In genomic region chr22:21652010-21652546, GRCh38 we compare ENCODE assay signal across 8 cellular contexts. TPM values are rescaled to one million over a fixed set of nuclear protein-coding genes. Genes with fewer than 3 reads are reported as not detected.
DNase-seq lines count a peak whose midpoint lies in the region; ATAC-seq and TF ChIP-seq lines count a peak whose summit lies in the region.

No MANE protein-coding gene starts in this region.

- peak overlapping the region; percentile 85 for H3K9ac ChIP-seq in SU-DHL-6 (ENCODE audit: low read length)

- H3F3A ChIP-seq in SU-DHL-6 (ENCODE audit: insufficient read depth) = peaks cover 12% of the 10 kb centered on the region; the same call in 1 of the 2 replicates

- H3K9me2 ChIP-seq in SU-DHL-6 (replicated peaks; ENCODE audit: insufficient read depth, low read length) = no peaks in the 10 kb centered on the region

- H3K27ac ChIP-seq in SU-DHL-6 (ENCODE audit: low read depth, low read length) (peak overlapping the region; percentile 74), heart right ventricle (peak overlapping the region in 4 of 10 donors; percentile 5 to 65 (median 48))

- peak; percentile 98 for ATAC-seq in activated naive CD8-positive, alpha-beta T cell treated with anti-CD3 and anti-CD28 coated beads, Interleukin-2, amount 10 ng/mL, durations not matched to agents 7 days and 5 days (ENCODE audit: low read depth)
- peak; percentile 88 to 97 (median 94) for ATAC-seq in heart right ventricle

- no peaks in the 10 kb centered on the region for H4K20me1 ChIP-seq in SU-DHL-6 (ENCODE audit: low read depth, low read length)

- H3K4me3 Mint-ChIP-seq in activated naive CD8-positive, alpha-beta T cell treated with anti-CD3 and anti-CD28 coated beads, Interleukin-2, amount 10 ng/mL, durations not matched to agents 7 days and 5 days = peak overlapping the region; percentile 83
- peak overlapping the region; percentile 94 for H3K4me3 Mint-ChIP-seq in type B pancreatic cell

- no peaks in the 10 kb centered on the region for H3K9me3 ChIP-seq in SU-DHL-6 (ENCODE audit: insufficient read depth, low read length)
- no peaks in the 10 kb centered on the region for H3K9me3 ChIP-seq in heart right ventricle

- H3K9me3 Mint-ChIP-seq in activated naive CD8-positive, alpha-beta T cell treated with anti-CD3 and anti-CD28 coated beads, Interleukin-2, amount 10 ng/mL, durations not matched to agents 7 days and 5 days = no peaks in the 10 kb centered on the region
- H3K9me3 Mint-ChIP-seq in type B pancreatic cell = no peaks in the 10 kb centered on the region

- H3K4me3 ChIP-seq in SU-DHL-6 (ENCODE audit: insufficient read depth, low read length, poor library complexity, severe bottlenecking) = peak overlapping the region; percentile 88
- H3K4me3 ChIP-seq in heart right ventricle = peak overlapping the region; percentile 32 to 73 (median 58)

- H3K27me3 ChIP-seq in SU-DHL-6 (ENCODE audit: low read length) (no peaks in the 10 kb centered on the region), heart right ventricle (peaks cover 0 to 3% (median 0%) of the 10 kb centered on the region in 7 donors)

- peaks cover 7% of the 10 kb centered on the region for H3K36me3 Mint-ChIP-seq in activated naive CD8-positive, alpha-beta T cell treated with anti-CD3 and anti-CD28 coated beads, Interleukin-2, amount 10 ng/mL, durations not matched to agents 7 days and 5 days
- no peaks in the 10 kb centered on the region for H3K36me3 Mint-ChIP-seq in type B pancreatic cell

- H3K4me1 Mint-ChIP-seq in activated naive CD8-positive, alpha-beta T cell treated with anti-CD3 and anti-CD28 coated beads, Interleukin-2, amount 10 ng/mL, durations not matched to agents 7 days and 5 days = peaks cover 24% of the 10 kb centered on the region
- peaks cover 30% of the 10 kb centered on the region for H3K4me1 Mint-ChIP-seq in type B pancreatic cell (ENCODE audit: unreplicated experiment)

- CTCF ChIA-PET in HEK293T (lab: Yijun Ruan, JAX) = interaction anchor here (0.9 to 1.0 kb wide), 2 partner anchors 9 to 46 kb away, joined by 3 to 7 read pairs; partner anchors contain the start of gene SDF2L1

- peak overlapping the region; percentile 78 for H3K4me2 ChIP-seq in SU-DHL-6 (ENCODE audit: low read depth, low read length, poor library complexity, severe bottlenecking)

- DNase-seq in GM10266 (ENCODE audit: extremely low spot score) = peak; percentile 93
- DNase-seq in HEK293T (ENCODE audit: extremely low spot score) = peak; percentile 93
- peak; percentile 95 for DNase-seq in NAMALWA (ENCODE audit: low spot score)
- DNase-seq in activated naive CD8-positive, alpha-beta T cell treated with anti-CD3 and anti-CD28 coated beads, Interleukin-2, amount 10 ng/mL, durations not matched to agents 7 days and 5 days = peak; percentile 89
- DNase-seq in heart right ventricle = peak; percentile 85 to 90
- peak; percentile 71 to 97 (median 86) for DNase-seq in posterior cingulate gyrus
- DNase-seq in type B pancreatic cell (ENCODE audit: extremely low spot score, unreplicated experiment) = peak; percentile 93

- 0% methylated on average over 44 of the region's 44 CpGs for WGBS in heart right ventricle, 2 donors

- H3K4me1 ChIP-seq in heart right ventricle = peaks cover 5 to 33% (median 22%) of the 10 kb centered on the region in 9 donors

- H3K27ac Mint-ChIP-seq in activated naive CD8-positive, alpha-beta T cell treated with anti-CD3 and anti-CD28 coated beads, Interleukin-2, amount 10 ng/mL, durations not matched to agents 7 days and 5 days = peak overlapping the region; percentile 88
- peak overlapping the region; percentile 92 for H3K27ac Mint-ChIP-seq in type B pancreatic cell

- POLR2A ChIA-PET in HEK293T (lab: Yijun Ruan, JAX) = interaction anchor here (0.7 to 3.8 kb wide), 6 partner anchors 10 to 23 kb away, joined by 3 to 27 read pairs (median 4); partner anchors contain the start of genes PPIL2, SDF2L1 and YDJC
- POLR2A ChIA-PET in activated naive CD8-positive, alpha-beta T cell treated with anti-CD3 and anti-CD28 coated beads, Interleukin-2, amount 10 ng/mL, durations not matched to agents 7 days and 5 days (lab: Charles Lee) = interaction anchor here (1.5 to 4.5 kb wide), 4 partner anchors 10 to 81 kb away, joined by 3 to 41 read pairs (median 12); partner anchors contain the start of genes PPIL2, SDF2L1 and YDJC

- no peaks in the 10 kb centered on the region for H3K27me3 Mint-ChIP-seq in activated naive CD8-positive, alpha-beta T cell treated with anti-CD3 and anti-CD28 coated beads, Interleukin-2, amount 10 ng/mL, durations not matched to agents 7 days and 5 days
- H3K27me3 Mint-ChIP-seq in type B pancreatic cell = no peaks in the 10 kb centered on the region

- peak overlapping the region; percentile 77 for H2AFZ ChIP-seq in SU-DHL-6 (ENCODE audit: low read depth, low read length, severe bottlenecking)

- no peaks in the 10 kb centered on the region for H3K79me2 ChIP-seq in SU-DHL-6 (ENCODE audit: insufficient read depth, low read length)

- intact Hi-C loops in heart right ventricle (cut with DNase I) = no loop called here
- intact Hi-C loops in posterior cingulate gyrus (cut with DNase I) = no loop called here

- TF ChIP-seq CTCF in GM10266 (IDR thresholded peaks at IDR 0.05; ENCODE audit: control insufficient read depth, insufficient read depth, low read depth, missing control alignments) (no peak), SU-DHL-6 (IDR thresholded peaks at IDR 0.05; ENCODE audit: insufficient read depth, low read length, poor library complexity, severe bottlenecking) (no peak), heart right ventricle (IDR thresholded peaks at IDR 0.05) (no peak), type B pancreatic cell (conservative IDR thresholded peaks at IDR 0.05) (no peak)

- H3K36me3 ChIP-seq in SU-DHL-6 (ENCODE audit: low read length) (no peaks in the 10 kb centered on the region), heart right ventricle (peaks cover 0 to 19% (median 0%) of the 10 kb centered on the region in 9 donors)

TF ChIP-seq in HEK293T, 16 proteins besides CTCF, POLR2A, EP300 and RAD21:
- TF ChIP-seq SUZ12 (IDR thresholded peaks at IDR 0.05) (no peak), CTBP1 (IDR thresholded peaks at IDR 0.05; ENCODE audit: borderline replicate concordance) (no peak), ELF4 (IDR thresholded peaks at IDR 0.05) (no peak), ZNF384 (IDR thresholded peaks at IDR 0.05) (no peak), L3MBTL2 (conservative IDR thresholded peaks at IDR 0.05) (peak; percentile 98), FOXK2 (IDR thresholded peaks at IDR 0.05) (no peak), FOXM1 (IDR thresholded peaks at IDR 0.05; ENCODE audit: borderline replicate concordance) (peak; percentile 89), SP1 (IDR thresholded peaks at IDR 0.05) (no peak), BHLHE40 (IDR thresholded peaks at IDR 0.05; ENCODE audit: borderline replicate concordance) (no peak), ARNT (IDR thresholded peaks at IDR 0.05) (no peak), FOXA1 (IDR thresholded peaks at IDR 0.05) (no peak), LEF1 (IDR thresholded peaks at IDR 0.05; ENCODE audit: borderline replicate concordance) (no peak), TARDBP (IDR thresholded peaks at IDR 0.05) (no peak), HDGF (IDR thresholded peaks at IDR 0.05; ENCODE audit: borderline replicate concordance) (no peak)
- TF ChIP-seq, protein P1, sequence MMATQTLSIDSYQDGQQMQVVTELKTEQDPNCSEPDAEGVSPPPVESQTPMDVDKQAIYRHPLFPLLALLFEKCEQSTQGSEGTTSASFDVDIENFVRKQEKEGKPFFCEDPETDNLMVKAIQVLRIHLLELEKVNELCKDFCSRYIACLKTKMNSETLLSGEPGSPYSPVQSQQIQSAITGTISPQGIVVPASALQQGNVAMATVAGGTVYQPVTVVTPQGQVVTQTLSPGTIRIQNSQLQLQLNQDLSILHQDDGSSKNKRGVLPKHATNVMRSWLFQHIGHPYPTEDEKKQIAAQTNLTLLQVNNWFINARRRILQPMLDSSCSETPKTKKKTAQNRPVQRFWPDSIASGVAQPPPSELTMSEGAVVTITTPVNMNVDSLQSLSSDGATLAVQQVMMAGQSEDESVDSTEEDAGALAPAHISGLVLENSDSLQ (IDR thresholded peaks at IDR 0.05) = no peak

RNA-seq across cellular contexts. Expression of gene SDF2L1, which starts 10.0 kb away (rescaled TPM):
- 10 to 100 TPM; 36.0 to 39.7 TPM for total RNA-seq in activated naive CD8-positive, alpha-beta T cell treated with anti-CD3 and anti-CD28 coated beads, Interleukin-2, amount 10 ng/mL, durations not matched to agents 7 days and 5 days
- total RNA-seq in heart right ventricle (10 to 100 TPM; 10.8 to 41.0 (median 18.2) TPM), type B pancreatic cell (ENCODE audit: low replicate concordance) (56.3 and 56.5 TPM in 2 replicates)
- 100 to 1,000 TPM in 1 of 2 donors, 10 to 100 TPM in 1; 17.6 to 325 TPM for polyA plus RNA-seq in heart right ventricle

RNA-seq across cellular contexts. Expression of gene PPIL2, which starts 13.7 kb away (rescaled TPM):
- total RNA-seq in activated naive CD8-positive, alpha-beta T cell treated with anti-CD3 and anti-CD28 coated beads, Interleukin-2, amount 10 ng/mL, durations not matched to agents 7 days and 5 days = 10 to 100 TPM; 67.0 to 73.1 TPM
- total RNA-seq in heart right ventricle = 10 to 100 TPM; 20.4 to 31.0 (median 25.8) TPM
- polyA plus RNA-seq in heart right ventricle = 10 to 100 TPM; 18.4 to 31.9 TPM
- total RNA-seq in type B pancreatic cell (ENCODE audit: low replicate concordance) = 41.1 and 49.2 TPM in 2 replicates

RNA-seq across cellular contexts. Expression of gene CCDC116, which starts 19.5 kb away (rescaled TPM):
- under 1 TPM; 0.50 to 0.79 TPM for total RNA-seq in activated naive CD8-positive, alpha-beta T cell treated with anti-CD3 and anti-CD28 coated beads, Interleukin-2, amount 10 ng/mL, durations not matched to agents 7 days and 5 days
- under 1 TPM in 6 of 10 donors, not detected in 4; 0.11 to 0.35 (median 0.28) TPM for total RNA-seq in heart right ventricle
- 1 to 10 TPM in 1 of 2 donors, under 1 TPM in 1; 0.19 to 1.2 TPM for polyA plus RNA-seq in heart right ventricle
- 0.21 and 0.87 TPM in 2 replicates for total RNA-seq in type B pancreatic cell (ENCODE audit: low replicate concordance)

RNA-seq across cellular contexts. Expression of gene YDJC, which starts 22.3 kb away (rescaled TPM):
- 10 to 100 TPM; 45.3 to 46.7 TPM for total RNA-seq in activated naive CD8-positive, alpha-beta T cell treated with anti-CD3 and anti-CD28 coated beads, Interleukin-2, amount 10 ng/mL, durations not matched to agents 7 days and 5 days
- total RNA-seq in heart right ventricle (1 to 10 TPM; 2.3 to 6.1 (median 4.0) TPM), type B pancreatic cell (ENCODE audit: low replicate concordance) (20.7 and 24.5 TPM in 2 replicates)
- polyA plus RNA-seq in heart right ventricle = 10 to 100 TPM; 12.7 to 26.4 TPM
